In genomic region chr11:47986742-47987141, GRCh38 we compare ENCODE assay signal across 12 cellular contexts. TPM values are rescaled to one million over a fixed set of nuclear protein-coding genes. Genes with fewer than 3 reads are reported as not detected.
DNase-seq lines count a peak whose midpoint lies in the region; ATAC-seq and TF ChIP-seq lines count a peak whose summit lies in the region.
"Had no signal": no experiment of that assay in that cellular context is flagged by ENCODE, and none has a peak within 500 bp of the region (broad histone marks: within the 10 kb centered on the region; RNA-seq: fewer than 3 reads in every experiment).

No MANE protein-coding gene starts in this region.

- no peaks in the 10 kb centered on the region for H3K27me3 Mint-ChIP-seq in activated T-helper 17 cell treated with anti-CD3 and anti-CD28 coated beads, Interleukin-2, amount 50 U/mL, for 72 hours
- H3K27me3 Mint-ChIP-seq in mesothelial cell of epicardium (ENCODE audit: low read depth) = no peaks in the 10 kb centered on the region

- H3K4me3 ChIP-seq in BLaER1 (no peak overlapping the region), HEK293 (ENCODE audit: low read depth, low read length) (no peak overlapping the region)

- H3K9me3 Mint-ChIP-seq in activated T-helper 17 cell treated with anti-CD3 and anti-CD28 coated beads, Interleukin-2, amount 50 U/mL, for 72 hours = no peaks in the 10 kb centered on the region
- no peaks in the 10 kb centered on the region for H3K9me3 Mint-ChIP-seq in mesothelial cell of epicardium

- H3K27me3 ChIP-seq in BLaER1 = peaks cover 6% of the 10 kb centered on the region; the same call in 1 of the 2 replicates

- peak overlapping the region; percentile 5 for H3K4me3 Mint-ChIP-seq in activated T-helper 17 cell treated with anti-CD3 and anti-CD28 coated beads, Interleukin-2, amount 50 U/mL, for 72 hours
- no peak overlapping the region for H3K4me3 Mint-ChIP-seq in mesothelial cell of epicardium

- no peak overlapping the region for H3K9ac ChIP-seq in BLaER1

- CTCF ChIA-PET in HEK293 (lab: Yijun Ruan, JAX) = no interaction called here

- no peak overlapping the region for H3K27ac ChIP-seq in BLaER1
- no peak overlapping the region for H3K27ac ChIP-seq in HEK293 (ENCODE audit: extremely low read depth, low read depth, low read length)

- POLR2A ChIA-PET in HEK293 (lab: Yijun Ruan, JAX) = no interaction called here

- H3K4me1 Mint-ChIP-seq in activated T-helper 17 cell treated with anti-CD3 and anti-CD28 coated beads, Interleukin-2, amount 50 U/mL, for 72 hours = peaks cover 42% of the 10 kb centered on the region
- H3K4me1 Mint-ChIP-seq in mesothelial cell of epicardium = peaks cover 55% of the 10 kb centered on the region

- no peak overlapping the region for H3K27ac Mint-ChIP-seq in activated T-helper 17 cell treated with anti-CD3 and anti-CD28 coated beads, Interleukin-2, amount 50 U/mL, for 72 hours
- H3K27ac Mint-ChIP-seq in mesothelial cell of epicardium = peak overlapping the region; percentile 55

- H3K36me3 ChIP-seq in BLaER1 (no peaks in the 10 kb centered on the region), HEK293 (ENCODE audit: control insufficient read depth in 2 of 2, insufficient read depth in 1 of 2, low read length in 2 of 2) (no peaks in the 10 kb centered on the region)

- DNase-seq in mesothelial cell of epicardium (ENCODE audit: low spot score in 2 of 2, unreplicated experiment in 2 of 2) (no peak), NK-92 (lab: John Stamatoyannopoulos, UW; ENCODE audit: unreplicated experiment) (no peak), NOMO-1 treated with DMSO at 0.1 percent for 48 hours (lab: John Stamatoyannopoulos, UW; ENCODE audit: unreplicated experiment) (no peak)
- DNase-seq: activated effector memory CD4-positive, alpha-beta T cell treated with Interleukin-2 at 50 U/mL for 16 hours; effector CD8-positive, alpha-beta T cell; NCI-H2171; right cardiac atrium had no signal

- 0 out of 2 replicates have a peak, but pooled peaks cover 5% of the 10 kb centered on the region for H4K20me1 ChIP-seq in BLaER1

- H3K4me1 ChIP-seq in BLaER1 = peaks cover 40% of the 10 kb centered on the region
- peaks cover 7% of the 10 kb centered on the region for H3K4me1 ChIP-seq in HEK293 (ENCODE audit: control insufficient read depth, insufficient read depth, low read length)

- H3K36me3 Mint-ChIP-seq in activated T-helper 17 cell treated with anti-CD3 and anti-CD28 coated beads, Interleukin-2, amount 50 U/mL, for 72 hours (ENCODE audit: low read depth) = peaks cover 44% of the 10 kb centered on the region
- no peaks in the 10 kb centered on the region for H3K36me3 Mint-ChIP-seq in mesothelial cell of epicardium

- no peaks in the 10 kb centered on the region for H3K9me3 ChIP-seq in BLaER1
- H3K9me3 ChIP-seq in HEK293 (ENCODE audit: control insufficient read depth, insufficient read depth, low read depth, low read length) = no peaks in the 10 kb centered on the region

- peak overlapping the region; percentile 79; the same call in 1 of the 2 replicates for H3K4me2 ChIP-seq in BLaER1

- ATAC-seq in activated T-helper 17 cell treated with anti-CD3 and anti-CD28 coated beads, Interleukin-2, amount 50 U/mL, for 72 hours (replicated peaks) = peak; percentile 5
- ATAC-seq in HG02852 (IDR thresholded peaks at IDR 0.05; ENCODE audit: unreplicated experiment) (no peak), HG03378 (IDR thresholded peaks at IDR 0.05; ENCODE audit: unreplicated experiment) (no peak)

- TF ChIP-seq CTCF in HEK293 (tag by site-specific recombination; IDR thresholded peaks at IDR 0.05) (no peak), mesothelial cell of epicardium (IDR thresholded peaks at IDR 0.05; ENCODE audit: unreplicated experiment) (no peak)

TF ChIP-seq in HEK293, 187 proteins besides CTCF, POLR2A, EP300 and RAD21:
- TF ChIP-seq KLF17 (tag by site-specific recombination; IDR thresholded peaks at IDR 0.05) = 0 out of 2 replicates have a peak, but pooled peaks have one; percentile 26
- no peak for TF ChIP-seq ZNF571 (tag by site-specific recombination; IDR thresholded peaks at IDR 0.05)

RNA-seq across cellular contexts. Expression of gene PTPRJ, which starts 6.4 kb away (rescaled TPM):
- 10 to 100 TPM; 36.1 to 52.8 TPM for total RNA-seq in activated T-helper 17 cell treated with anti-CD3 and anti-CD28 coated beads, Interleukin-2, amount 50 U/mL, for 72 hours
- total RNA-seq in mesothelial cell of epicardium = 26.2 to 31.0 TPM (median 26.5 TPM) in 3 replicates
